Comparison of ENCODE assay signal across 9 cellular contexts in the genomic region with DNA sequence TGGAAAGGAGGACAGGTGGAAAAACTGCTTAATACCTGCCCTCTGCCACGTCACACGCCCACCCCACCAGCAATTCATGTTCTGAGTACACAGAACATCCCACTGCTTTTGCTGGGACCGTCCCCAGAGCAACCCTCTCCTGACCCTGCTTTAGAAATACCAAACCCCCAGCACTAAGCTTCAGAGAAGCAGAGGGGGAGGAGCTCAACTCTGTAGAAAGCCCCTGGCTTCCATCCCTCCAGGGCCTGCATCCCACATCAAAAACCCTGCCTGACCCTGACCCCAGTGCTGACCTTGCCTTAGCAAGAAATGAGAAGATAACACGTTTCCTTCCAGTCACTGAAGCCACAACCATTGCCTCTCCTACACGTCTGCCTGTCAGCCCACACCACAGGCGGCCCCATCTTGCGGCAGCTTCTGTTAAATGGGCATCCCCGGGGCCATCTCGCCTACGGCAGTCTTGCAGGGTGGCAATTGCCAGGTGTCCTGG. TPM values are rescaled to one million over a fixed set of nuclear protein-coding genes. Genes with fewer than 3 reads are reported as not detected.
DNase-seq lines count a peak whose midpoint lies in the region; ATAC-seq lines count a peak whose summit lies in the region.
"Had no signal": no experiment of that assay in that cellular context is flagged by ENCODE, and none has a peak within 500 bp of the region (broad histone marks: within the 10 kb centered on the region; RNA-seq: fewer than 3 reads in every experiment).

No MANE protein-coding gene starts in this region.

- no peaks in the 10 kb centered on the region for H3K36me3 ChIP-seq in H7 (replicated peaks; ENCODE audit: control insufficient read depth, insufficient read depth, low read length)

- peak; percentile 35 for DNase-seq in activated CD8-positive, alpha-beta memory T cell treated with anti-CD3 and anti-CD28 coated beads, Interleukin-2, amount 50 U/mL, for 4 hours
- peak; percentile 76 for DNase-seq in stimulated activated CD4-positive, alpha-beta T cell treated with anti-CD3 and anti-CD28 coated beads, Interleukin-4, amount 100 ng/mL, for 1 hour
- DNase-seq in D341Med (ENCODE audit: low spot score) (no peak), H7 (no peak), KG1 (lab: John Stamatoyannopoulos, UW) (no peak)
- DNase-seq in effector CD8-positive, alpha-beta T cell (lab: John Stamatoyannopoulos, UW) = no peak
- DNase-seq: NCI-H187 had no signal

- no peak overlapping the region for H3K4me3 ChIP-seq in H7 (ENCODE audit: insufficient read depth, low read depth, low read length)

- no peaks in the 10 kb centered on the region; the same call in 1 of the 2 replicates for H3K27me3 ChIP-seq in H7 (ENCODE audit: control insufficient read depth, insufficient read depth, low read length)

- peak; percentile 59 for ATAC-seq in GM18873 (IDR thresholded peaks at IDR 0.05; ENCODE audit: low FRiP score, unreplicated experiment)
- peak; percentile 41 for ATAC-seq in HG03108 (IDR thresholded peaks at IDR 0.05; ENCODE audit: unreplicated experiment)

RNA-seq across cellular contexts. Expression of a gene that starts 19.7 kb away (rescaled TPM):
- 0.03 TPM in 1 of 2 replicates, not detected in the other for total RNA-seq in H7 (2014; rRNA removed; shearing (Covaris generic))

Comparison
In these comparisons a context has a peak if more than half of its experiments do, and no peak if none do; other contexts are left out.
1. DNase-seq: peak in activated CD8-positive, alpha-beta memory T cell treated with anti-CD3 and anti-CD28 coated beads, Interleukin-2, amount 50 U/mL, for 4 hours (single experiment) and stimulated activated CD4-positive, alpha-beta T cell treated with anti-CD3 and anti-CD28 coated beads, Interleukin-4, amount 100 ng/mL, for 1 hour (single experiment); none in D341Med (single experiment), effector CD8-positive, alpha-beta T cell (single experiment), H7 (single experiment) and KG1 (single experiment).